20 cellular contexts compared by ENCODE assay signal in genomic region chr3:40019371-40019770, GRCh38.
"Had no signal": no experiment of that assay in that cellular context is flagged by ENCODE, and none has a peak within 500 bp of the region (broad histone marks: within the 10 kb centered on the region; RNA-seq: fewer than 3 reads in every experiment).

No MANE protein-coding gene starts in this region.

- H3K27ac ChIP-seq: epithelial cell of prostate, gastrocnemius medialis, left lung, lower lobe of right lung, ovary, stomach, thyroid gland had no signal

- H3K9me3 ChIP-seq: gastrocnemius medialis, left lung, lower lobe of right lung, ovary, stomach, thyroid gland had no signal

- H3K27me3 ChIP-seq: gastrocnemius medialis, left lung, ovary, stomach, thyroid gland had no signal

- H3K4me1 ChIP-seq: gastrocnemius medialis, left lung, lower lobe of right lung, stomach had no signal

- DNase-seq: effector CD8-positive, alpha-beta T cell; endodermal cell; foreskin fibroblast; gastrocnemius medialis; head of caudate nucleus; left lung; lower lobe of right lung; natural killer cell; occipital lobe; ovary; posterior cingulate gyrus; stimulated activated CD4-positive, alpha-beta T cell treated with anti-CD3 and anti-CD28 coated beads, Interleukin-2, amount 100 ng/mL, for 24 hours; stimulated activated CD4-positive, alpha-beta T cell treated with anti-CD3 and anti-CD28 coated beads, Interleukin-4, amount 100 ng/mL, for 24 hours; stimulated activated naive CD4-positive, alpha-beta T cell treated with Interleukin-2 at 50 U/mL for 16 hours; stomach; thyroid gland had no signal

- ATAC-seq: esophagus mucosa; gastrocnemius medialis; left lung; lower lobe of right lung; natural killer cell; sciatic nerve; stimulated activated effector memory CD8-positive, alpha-beta T cell treated with anti-CD3 and anti-CD28 coated beads, Interleukin-12 subunit alpha, Interleukin-12 subunit beta, amount 100 ng/mL, for 72 hours had no signal

- H3K36me3 ChIP-seq: gastrocnemius medialis, left lung, lower lobe of right lung, ovary, stomach, thyroid gland had no signal

- H3K4me3 ChIP-seq: gastrocnemius medialis, left lung, lower lobe of right lung, ovary, stomach, thyroid gland had no signal
